Comparison of ENCODE assay signal across 9 cellular contexts in the genomic region with DNA sequence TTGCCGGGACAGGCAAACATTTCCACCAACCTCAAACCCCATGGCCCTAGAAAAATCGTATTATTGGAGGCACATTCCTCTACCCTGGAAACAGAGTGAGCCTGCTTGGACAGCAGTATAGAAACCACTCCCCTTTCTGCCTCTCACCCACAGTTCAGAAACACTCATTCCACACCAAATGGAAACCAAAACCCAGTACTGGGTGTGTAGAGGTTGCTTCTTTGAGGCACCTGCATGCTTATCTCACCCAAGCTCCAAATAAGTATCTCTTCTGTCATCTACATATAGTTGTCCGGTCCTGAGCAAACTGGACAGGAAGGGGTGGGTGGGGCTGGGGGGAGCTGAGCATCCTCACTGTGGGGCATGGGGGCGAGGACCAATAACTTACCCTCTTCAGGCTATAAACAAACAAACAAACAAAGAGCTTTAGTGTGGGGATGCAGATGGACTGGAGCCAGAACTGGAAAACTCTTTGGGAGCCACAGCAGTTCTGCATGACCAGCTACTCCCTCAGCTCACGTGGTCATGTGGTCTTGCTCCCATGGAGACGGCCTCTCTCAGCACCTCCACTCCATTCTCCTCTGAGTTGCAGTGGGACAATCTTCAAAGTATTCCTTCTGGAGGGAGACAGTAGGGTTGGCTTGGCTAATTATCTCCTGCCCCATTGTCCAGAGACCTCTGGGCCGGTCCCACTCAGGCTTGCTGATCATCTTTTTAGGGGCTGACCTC. TPM values are rescaled to one million over a fixed set of nuclear protein-coding genes. Genes with fewer than 3 reads are reported as not detected.
A peak's percentile ranks its signal among the peaks of the same experiment; 100 is the strongest.
DNase-seq lines count a peak whose midpoint lies in the region; ATAC-seq and TF ChIP-seq lines count a peak whose summit lies in the region.
"Had no signal": no experiment of that assay in that cellular context is flagged by ENCODE, and none has a peak within 500 bp of the region (broad histone marks: within the 10 kb centered on the region; RNA-seq: fewer than 3 reads in every experiment).

No MANE protein-coding gene starts in this region.

- DNase-seq in CD8-positive, alpha-beta memory T cell = no peak
- no peak for DNase-seq in erythroblast (lab: John Stamatoyannopoulos, UW)
- no peak for DNase-seq in WTC11 (ENCODE audit: low spot score)
- DNase-seq in NCI-H446 treated with DMSO at 0.1 percent for 48 hours (lab: John Stamatoyannopoulos, UW) = no peak

- H3K27ac Mint-ChIP-seq in CD8-positive, alpha-beta memory T cell = peak overlapping the region; percentile 17 to 91 (median 68)
- peak overlapping the region; percentile 38 for H3K27ac Mint-ChIP-seq in activated naive CD4-positive, alpha-beta T cell treated with anti-CD3 and anti-CD28 coated beads, Interleukin-2, amount 50 U/mL, for 24 hours
- no peak overlapping the region for H3K27ac Mint-ChIP-seq in stimulated activated memory B cell treated with anti-CD40 and anti-IgM and Interleukin-4, amounts not matched to agents 10 μg/mL and 1 μg/mL and 100 μg/mL, for 72 hours
- H3K27ac Mint-ChIP-seq in WTC11 = no peak overlapping the region

- H3K36me3 ChIP-seq in CD8-positive, alpha-beta memory T cell (ENCODE audit: insufficient read depth, low read length) = no peaks in the 10 kb centered on the region

- CTCF ChIA-PET in CD8-positive, alpha-beta memory T cell (lab: Charles Lee) = interaction anchor here (0.8 to 1.9 kb wide), 2 partner anchors 84 to 86 kb away, joined by 3 to 6 read pairs; no protein-coding TSS in a partner anchor
- CTCF ChIA-PET in WTC11 (lab: Charles Lee) = interaction anchor here (0.7 kb wide), 1 partner anchor 351 kb away, joined by 3 read pairs; no protein-coding TSS in a partner anchor

- no peaks in the 10 kb centered on the region for H3K36me3 Mint-ChIP-seq in CD8-positive, alpha-beta memory T cell
- H3K36me3 Mint-ChIP-seq in activated naive CD4-positive, alpha-beta T cell treated with anti-CD3 and anti-CD28 coated beads, Interleukin-2, amount 50 U/mL, for 24 hours = no peaks in the 10 kb centered on the region
- H3K36me3 Mint-ChIP-seq in stimulated activated memory B cell treated with anti-CD40 and anti-IgM and Interleukin-4, amounts not matched to agents 10 μg/mL and 1 μg/mL and 100 μg/mL, for 72 hours = no peaks in the 10 kb centered on the region
- no peaks in the 10 kb centered on the region for H3K36me3 Mint-ChIP-seq in WTC11

- H3K4me1 Mint-ChIP-seq in CD8-positive, alpha-beta memory T cell = peaks cover 48 to 75% (median 66%) of the 10 kb centered on the region in 3 donors
- H3K4me1 Mint-ChIP-seq in activated naive CD4-positive, alpha-beta T cell treated with anti-CD3 and anti-CD28 coated beads, Interleukin-2, amount 50 U/mL, for 24 hours = peaks cover 72% of the 10 kb centered on the region
- peaks cover 40% of the 10 kb centered on the region for H3K4me1 Mint-ChIP-seq in stimulated activated memory B cell treated with anti-CD40 and anti-IgM and Interleukin-4, amounts not matched to agents 10 μg/mL and 1 μg/mL and 100 μg/mL, for 72 hours
- peaks cover 27% of the 10 kb centered on the region for H3K4me1 Mint-ChIP-seq in WTC11

- no peaks in the 10 kb centered on the region for H3K27me3 ChIP-seq in CD8-positive, alpha-beta memory T cell (ENCODE audit: insufficient read depth, low read length, poor library complexity, severe bottlenecking)

- peak overlapping the region in 4 of 7 donors; percentile 3 to 70 (median 27) for H3K4me3 Mint-ChIP-seq in CD8-positive, alpha-beta memory T cell
- H3K4me3 Mint-ChIP-seq in activated naive CD4-positive, alpha-beta T cell treated with anti-CD3 and anti-CD28 coated beads, Interleukin-2, amount 50 U/mL, for 24 hours = peak overlapping the region; percentile 37
- H3K4me3 Mint-ChIP-seq in stimulated activated memory B cell treated with anti-CD40 and anti-IgM and Interleukin-4, amounts not matched to agents 10 μg/mL and 1 μg/mL and 100 μg/mL, for 72 hours = no peak overlapping the region
- H3K4me3 Mint-ChIP-seq in WTC11 = no peak overlapping the region

- TF ChIP-seq POLR2A in erythroblast (IDR thresholded peaks at IDR 0.05; ENCODE audit: low read length) = no peak

- POLR2A ChIA-PET in CD8-positive, alpha-beta memory T cell (lab: Charles Lee) = no interaction called here
- POLR2A ChIA-PET in WTC11 (lab: Charles Lee) = no interaction called here

- H3K4me3 ChIP-seq in CD8-positive, alpha-beta memory T cell (ENCODE audit: low read length) = no peak overlapping the region

- H3K9me3 Mint-ChIP-seq in CD8-positive, alpha-beta memory T cell = no peaks in the 10 kb centered on the region
- no peaks in the 10 kb centered on the region for H3K9me3 Mint-ChIP-seq in activated naive CD4-positive, alpha-beta T cell treated with anti-CD3 and anti-CD28 coated beads, Interleukin-2, amount 50 U/mL, for 24 hours
- H3K9me3 Mint-ChIP-seq in stimulated activated memory B cell treated with anti-CD40 and anti-IgM and Interleukin-4, amounts not matched to agents 10 μg/mL and 1 μg/mL and 100 μg/mL, for 72 hours = no peaks in the 10 kb centered on the region
- peaks cover 4% of the 10 kb centered on the region; the same call in 1 of the 2 replicates for H3K9me3 Mint-ChIP-seq in WTC11

- no peak for TF ChIP-seq CTCF in WTC11 (IDR thresholded peaks at IDR 0.05)

- H3K9me3 ChIP-seq in CD8-positive, alpha-beta memory T cell (ENCODE audit: low read length) = no peaks in the 10 kb centered on the region

- H3K27ac ChIP-seq in CD8-positive, alpha-beta memory T cell (ENCODE audit: low read depth, low read length) = no peak overlapping the region

- peak; percentile 56 for ATAC-seq in GM19328 (IDR thresholded peaks at IDR 0.05; ENCODE audit: unreplicated experiment)
- peak; percentile 46 for ATAC-seq in HG03196 (IDR thresholded peaks at IDR 0.05; ENCODE audit: unreplicated experiment)
- peak; percentile 66 for ATAC-seq in stimulated activated memory B cell treated with anti-CD40 and anti-IgM and Interleukin-4, amounts not matched to agents 10 μg/mL and 1 μg/mL and 100 μg/mL, for 72 hours
- no peak for ATAC-seq in WTC11

- H3K4me1 ChIP-seq in CD8-positive, alpha-beta memory T cell (ENCODE audit: insufficient read depth, low read length) = peaks cover 52% of the 10 kb centered on the region

- H3K27me3 Mint-ChIP-seq in CD8-positive, alpha-beta memory T cell = peaks cover 0 to 1% of the 10 kb centered on the region in 2 donors
- no peaks in the 10 kb centered on the region for H3K27me3 Mint-ChIP-seq in activated naive CD4-positive, alpha-beta T cell treated with anti-CD3 and anti-CD28 coated beads, Interleukin-2, amount 50 U/mL, for 24 hours
- H3K27me3 Mint-ChIP-seq in stimulated activated memory B cell treated with anti-CD40 and anti-IgM and Interleukin-4, amounts not matched to agents 10 μg/mL and 1 μg/mL and 100 μg/mL, for 72 hours = peaks cover 9% of the 10 kb centered on the region
- H3K27me3 Mint-ChIP-seq in WTC11 (ENCODE audit: low read depth) = no peaks in the 10 kb centered on the region; the same call in 1 of the 2 replicates

TF ChIP-seq in WTC11, 78 proteins besides CTCF, POLR2A, EP300 and RAD21:
- TF ChIP-seq ZNF232 (CRISPR knock-in tag; IDR thresholded peaks at IDR 0.05) = no peak
- TF ChIP-seq ZMAT4 (CRISPR knock-in tag; IDR thresholded peaks at IDR 0.05) = no peak
- no peak for TF ChIP-seq MYBL2 (CRISPR knock-in tag; IDR thresholded peaks at IDR 0.05)
- TF ChIP-seq NR3C1 (CRISPR knock-in tag; conservative IDR thresholded peaks at IDR 0.05; ENCODE audit: low read depth) = no peak
- TF ChIP-seq ZNF396 (CRISPR knock-in tag; IDR thresholded peaks at IDR 0.05; ENCODE audit: borderline replicate concordance) = no peak
- no peak for TF ChIP-seq RELA (CRISPR knock-in tag; IDR thresholded peaks at IDR 0.05; ENCODE audit: borderline replicate concordance)
- no peak for TF ChIP-seq E2F4 (CRISPR knock-in tag; IDR thresholded peaks at IDR 0.05; ENCODE audit: borderline replicate concordance, low read depth)

RNA-seq across cellular contexts. Expression of gene PLAAT2, which starts 1.0 kb away (rescaled TPM):
- under 1 TPM in 1 of 2 experiments, not detected in 1; 0.31 TPM for total RNA-seq in CD8-positive, alpha-beta memory T cell
- not detected for polyA plus RNA-seq in CD8-positive, alpha-beta memory T cell
- 0.25 to 0.66 TPM (median 0.55 TPM) in 3 replicates for total RNA-seq in WTC11 (2021)
- total RNA-seq: urinary bladder had no signal
- polyA plus RNA-seq: urinary bladder had no signal

RNA-seq across cellular contexts. Expression of gene PLAAT4, which starts 27.6 kb away (rescaled TPM):
- 10 to 100 TPM; 20.5 to 21.8 TPM for total RNA-seq in CD8-positive, alpha-beta memory T cell
- polyA plus RNA-seq in CD8-positive, alpha-beta memory T cell = 612 TPM
- total RNA-seq in WTC11 (2021) = 1.1 to 2.9 TPM (median 1.4 TPM) in 3 replicates

RNA-seq across cellular contexts. Expression of gene PLAAT3, which starts 50.0 kb away (rescaled TPM):
- 10 to 100 TPM; 13.9 to 16.0 TPM for total RNA-seq in CD8-positive, alpha-beta memory T cell
- polyA plus RNA-seq in CD8-positive, alpha-beta memory T cell = 39.5 TPM
- 143 to 160 TPM (median 146 TPM) in 3 replicates for total RNA-seq in WTC11 (2021)

RNA-seq across cellular contexts. Expression of gene LGALS12, which starts 58.3 kb away (rescaled TPM):
- total RNA-seq in CD8-positive, alpha-beta memory T cell = not detected
- not detected for polyA plus RNA-seq in CD8-positive, alpha-beta memory T cell
- 1.1 to 1.4 TPM (median 1.4 TPM) in 3 replicates for total RNA-seq in WTC11 (2021)

Comparison
In these comparisons a context has a peak if more than half of its experiments do, and no peak if none do; other contexts are left out.
1. H3K27ac Mint-ChIP-seq: peak in CD8-positive, alpha-beta memory T cell (8 of 8) and activated naive CD4-positive, alpha-beta T cell treated with anti-CD3 and anti-CD28 coated beads, Interleukin-2, amount 50 U/mL, for 24 hours (single experiment); none in stimulated activated memory B cell treated with anti-CD40 and anti-IgM and Interleukin-4, amounts not matched to agents 10 μg/mL and 1 μg/mL and 100 μg/mL, for 72 hours (single experiment) and WTC11 (single experiment).
2. H3K4me3 Mint-ChIP-seq: peak in CD8-positive, alpha-beta memory T cell (4 of 7) and activated naive CD4-positive, alpha-beta T cell treated with anti-CD3 and anti-CD28 coated beads, Interleukin-2, amount 50 U/mL, for 24 hours (single experiment); none in stimulated activated memory B cell treated with anti-CD40 and anti-IgM and Interleukin-4, amounts not matched to agents 10 μg/mL and 1 μg/mL and 100 μg/mL, for 72 hours (single experiment) and WTC11 (single experiment).